Comparison of ENCODE assay signal across 9 cellular contexts in genomic region chr5:56481147-56481997, GRCh38.
DNase-seq lines count a peak whose midpoint lies in the region; ATAC-seq, FAIRE-seq and TF ChIP-seq lines count a peak whose summit lies in the region.
"Had no signal": no experiment of that assay in that cellular context is flagged by ENCODE, and none has a peak within 500 bp of the region (broad histone marks: within the 10 kb centered on the region; RNA-seq: fewer than 3 reads in every experiment).

No MANE protein-coding gene starts in this region.

- H3K4me3 ChIP-seq in aorta (ENCODE audit: low read length in 2 of 2): peak overlapping the region; percentile 66 to 71

- 1 to 2% methylated on average over 39 to 44 of the region's 44 CpGs for WGBS in aorta, 2 donors

- H3K9me3 ChIP-seq in aorta (ENCODE audit: control insufficient read depth, low read length): no peaks in the 10 kb centered on the region

- no peak for FAIRE-seq in frontal cortex (lab: Jason Lieb, UNC)
- FAIRE-seq: A204.1 had no signal

- no peaks in the 10 kb centered on the region for H3K27me3 Mint-ChIP-seq in neural crest cell (ENCODE audit: low read depth)

- H3K4me1 Mint-ChIP-seq in neural crest cell: peaks cover 50% of the 10 kb centered on the region

- H3K9me3 Mint-ChIP-seq in neural crest cell: no peaks in the 10 kb centered on the region

- no peaks in the 10 kb centered on the region for H3K36me3 Mint-ChIP-seq in neural crest cell (ENCODE audit: low read depth)

- H3K27me3 ChIP-seq in aorta (ENCODE audit: control insufficient read depth in 1 of 2, insufficient read depth in 2 of 2, low read length in 1 of 2): no peaks in the 10 kb centered on the region

- peak; percentile 48 for DNase-seq in DMS 273 (lab: John Stamatoyannopoulos, UW; ENCODE audit: unreplicated experiment)
- no peak for DNase-seq in DMS 273 treated with DMSO at 0.1 percent for 48 hours (lab: John Stamatoyannopoulos, UW)
- peak; percentile 73 for DNase-seq in NCI-H146 (lab: John Stamatoyannopoulos, UW)
- DNase-seq in activated effector memory CD4-positive, alpha-beta T cell treated with Interleukin-2 at 50 U/mL for 16 hours: peak; percentile 21
- peak; percentile 53 to 64 for DNase-seq in frontal cortex (ENCODE audit: low spot score in 2 of 2)
- peak; percentile 35 for DNase-seq in neural crest cell (ENCODE audit: low read depth, low spot score)
- DNase-seq in aorta: peak; percentile 71 to 82

- no peaks in the 10 kb centered on the region for H3K36me3 ChIP-seq in aorta (ENCODE audit: control insufficient read depth in 1 of 2, insufficient read depth in 2 of 2, low read length in 1 of 2)

- H3K4me1 ChIP-seq in aorta (ENCODE audit: control insufficient read depth in 1 of 2, insufficient read depth in 2 of 2, low read length in 2 of 2): peaks cover 0 to 2% of the 10 kb centered on the region in 2 donors

- peak overlapping the region; percentile 89 for H3K4me3 Mint-ChIP-seq in neural crest cell

- peak overlapping the region; percentile 69 to 94 for H3K27ac ChIP-seq in aorta (ENCODE audit: low read depth in 1 of 2, low read length in 2 of 2)

- intact Hi-C loops in aorta (cut with DNase I): loop anchor here in 1 of 2 donors (5.0 to 10.0 kb wide), 2 partner anchors 333 to 356 kb away; partner anchors contain the start of gene MAP3K1

- TF ChIP-seq CTCF in neural crest cell (conservative IDR thresholded peaks at IDR 0.05): peak; percentile 58

- peak; percentile 26 for ATAC-seq in aorta (ENCODE audit: low FRiP score)
- ATAC-seq in HG02970 (IDR thresholded peaks at IDR 0.05; ENCODE audit: low FRiP score, unreplicated experiment): no peak

- peak overlapping the region; percentile 93 for H3K27ac Mint-ChIP-seq in neural crest cell (ENCODE audit: unreplicated experiment)
